ENCODE assay signal across 8 cellular contexts in the genomic region with DNA sequence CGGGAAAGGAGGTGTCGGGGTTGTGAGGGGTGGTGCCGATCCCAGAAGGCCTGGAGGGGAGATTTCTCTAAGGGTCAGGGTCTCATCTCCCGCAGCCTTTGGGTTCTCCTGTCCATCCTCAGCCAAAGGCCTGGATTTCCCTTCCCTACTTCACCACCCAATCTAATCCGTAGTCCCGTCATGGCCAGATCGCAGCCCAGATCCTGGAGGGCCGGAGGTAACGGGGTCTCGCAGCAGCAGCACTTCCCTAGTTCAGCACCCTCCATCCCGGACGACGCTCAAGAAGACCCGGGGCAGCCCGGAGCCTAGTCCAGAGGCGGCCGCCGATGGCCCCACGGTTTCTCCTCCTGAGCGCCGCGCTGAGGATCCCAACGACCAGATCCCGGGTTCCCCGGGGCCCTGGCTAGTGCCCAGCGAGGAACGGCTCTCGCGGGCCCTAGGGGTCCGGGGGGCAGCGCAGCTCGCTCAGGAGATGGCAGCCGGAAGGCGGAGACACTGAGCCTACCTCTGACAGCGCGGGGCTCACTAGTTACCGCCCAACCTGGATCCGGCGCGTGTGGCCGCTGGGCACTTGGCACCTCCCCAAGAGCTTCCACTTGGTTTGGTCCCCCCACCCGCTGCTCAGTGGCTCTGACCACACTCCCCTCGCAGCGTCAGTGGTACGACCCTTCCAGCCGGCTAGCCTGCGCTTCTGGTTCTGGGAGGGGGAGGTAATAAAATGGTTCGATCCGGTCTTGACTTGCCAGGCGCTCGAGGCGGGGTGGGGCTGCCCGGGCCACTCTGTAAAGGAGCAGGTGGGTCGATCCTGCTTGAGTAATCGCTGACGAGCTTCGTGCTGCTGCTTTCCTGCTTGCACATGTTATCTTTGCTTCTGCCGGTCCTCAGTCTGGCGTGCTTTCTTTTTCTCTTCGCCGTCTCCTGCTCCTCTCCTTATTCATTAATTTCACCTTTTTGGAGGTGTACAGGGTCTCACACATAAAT. TPM values are rescaled to one million over a fixed set of nuclear protein-coding genes. Genes with fewer than 3 reads are reported as not detected.
DNase-seq lines count a peak whose midpoint lies in the region; ATAC-seq lines count a peak whose summit lies in the region.

No MANE protein-coding gene starts in this region.

- no peak overlapping the region for H3K27ac ChIP-seq in mesendoderm (ENCODE audit: low read depth, low read length)

- H2BK15ac ChIP-seq in mesendoderm (replicated peaks; ENCODE audit: low read depth), result no peak overlapping the region

- no CpG with 5 or more reads among the region's 61 CpGs for WGBS in mesendoderm (ENCODE audit: extremely low coverage, insufficient coverage, low lambda C conversion rate)

- no peak overlapping the region for H4K8ac ChIP-seq in mesendoderm (ENCODE audit: low read depth, low read length)

- no peaks in the 10 kb centered on the region for H3K27me3 Mint-ChIP-seq in activated CD8-positive, alpha-beta memory T cell treated with anti-CD3 and anti-CD28 coated beads, Interleukin-2, amount 10 ng/mL, durations not matched to agents 7 days and 5 days
- no peaks in the 10 kb centered on the region for H3K27me3 Mint-ChIP-seq in effector memory CD8-positive, alpha-beta T cell

- peak overlapping the region; percentile 67 for H3K56ac ChIP-seq in mesendoderm (ENCODE audit: low read length)

- DNase-seq in Daoy (ENCODE audit: low read depth), result peak; percentile 57
- peak; percentile 86 for DNase-seq in NCI-H526 treated with DMSO at 0.1 percent for 48 hours (lab: John Stamatoyannopoulos, UW)
- DNase-seq in activated CD8-positive, alpha-beta memory T cell treated with anti-CD3 and anti-CD28 coated beads, Interleukin-2, amount 10 ng/mL, durations not matched to agents 7 days and 5 days, result peak; percentile 86
- peak; percentile 66 to 72 (median 67) for DNase-seq in effector memory CD8-positive, alpha-beta T cell
- peak; percentile 96 for DNase-seq in mesendoderm
- DNase-seq in stimulated activated CD8-positive, alpha-beta memory T cell treated with anti-CD3 and anti-CD28 coated beads, Interleukin-4, amount 100 ng/mL, for 4 hours (ENCODE audit: low read depth in 2 of 2, low spot score in 1 of 2), result peak; percentile 34 to 53

- H3K9me3 Mint-ChIP-seq in activated CD8-positive, alpha-beta memory T cell treated with anti-CD3 and anti-CD28 coated beads, Interleukin-2, amount 10 ng/mL, durations not matched to agents 7 days and 5 days (ENCODE audit: low read depth), result no peaks in the 10 kb centered on the region
- no peaks in the 10 kb centered on the region for H3K9me3 Mint-ChIP-seq in effector memory CD8-positive, alpha-beta T cell

- H3K36me3 Mint-ChIP-seq in activated CD8-positive, alpha-beta memory T cell treated with anti-CD3 and anti-CD28 coated beads, Interleukin-2, amount 10 ng/mL, durations not matched to agents 7 days and 5 days, result no peaks in the 10 kb centered on the region
- H3K36me3 Mint-ChIP-seq in effector memory CD8-positive, alpha-beta T cell (ENCODE audit: insufficient read depth), result peaks cover 24% of the 10 kb centered on the region

- no peaks in the 10 kb centered on the region for H3K36me3 ChIP-seq in mesendoderm (ENCODE audit: control insufficient read depth, insufficient read depth, low read length)

- CTCF ChIA-PET in activated CD8-positive, alpha-beta memory T cell treated with anti-CD3 and anti-CD28 coated beads, Interleukin-2, amount 10 ng/mL, durations not matched to agents 7 days and 5 days (lab: Charles Lee), result interaction anchor here (0.8 to 4.2 kb wide), 7 partner anchors 11 to 126 kb away, joined by 3 to 31 read pairs (median 5); no protein-coding TSS in a partner anchor

- H4K5ac ChIP-seq in mesendoderm (ENCODE audit: low read length), result no peak overlapping the region

- no peak overlapping the region for H3K4ac ChIP-seq in mesendoderm (ENCODE audit: low read depth, low read length)

- no peaks in the 10 kb centered on the region for H3K27me3 ChIP-seq in mesendoderm (ENCODE audit: insufficient read depth, low read length, poor library complexity)

- peak overlapping the region; percentile 44 for H3K9ac ChIP-seq in mesendoderm (ENCODE audit: low read length)

- H3K79me1 ChIP-seq in mesendoderm (ENCODE audit: low read length), result no peaks in the 10 kb centered on the region

- no peak overlapping the region for H3K18ac ChIP-seq in mesendoderm (ENCODE audit: low read length)

- peak overlapping the region; percentile 64 for H3K4me2 ChIP-seq in mesendoderm (ENCODE audit: low read length)

- H3K23ac ChIP-seq in mesendoderm (ENCODE audit: low read length), result no peak overlapping the region

- peak overlapping the region; percentile 96 for H3K27ac Mint-ChIP-seq in activated CD8-positive, alpha-beta memory T cell treated with anti-CD3 and anti-CD28 coated beads, Interleukin-2, amount 10 ng/mL, durations not matched to agents 7 days and 5 days
- peak overlapping the region; percentile 94 to 98 for H3K27ac Mint-ChIP-seq in effector memory CD8-positive, alpha-beta T cell

- H2AK5ac ChIP-seq in mesendoderm (ENCODE audit: low read length), result no peak overlapping the region

- H3K4me3 ChIP-seq in mesendoderm (ENCODE audit: low read length), result no peak overlapping the region

- no peaks in the 10 kb centered on the region for H3K4me1 ChIP-seq in mesendoderm (ENCODE audit: control insufficient read depth, low read depth, low read length)

- no peak overlapping the region for H2BK120ac ChIP-seq in mesendoderm (ENCODE audit: low read depth, low read length)

- no peak overlapping the region for H2BK5ac ChIP-seq in mesendoderm (ENCODE audit: low read length)

- peak overlapping the region; percentile 81 for H3K4me3 Mint-ChIP-seq in activated CD8-positive, alpha-beta memory T cell treated with anti-CD3 and anti-CD28 coated beads, Interleukin-2, amount 10 ng/mL, durations not matched to agents 7 days and 5 days
- H3K4me3 Mint-ChIP-seq in effector memory CD8-positive, alpha-beta T cell, result peak overlapping the region; percentile 82 to 91

- peaks cover 38% of the 10 kb centered on the region for H3K4me1 Mint-ChIP-seq in activated CD8-positive, alpha-beta memory T cell treated with anti-CD3 and anti-CD28 coated beads, Interleukin-2, amount 10 ng/mL, durations not matched to agents 7 days and 5 days
- H3K4me1 Mint-ChIP-seq in effector memory CD8-positive, alpha-beta T cell (ENCODE audit: low read depth in 2 of 2), result peaks cover 17 to 25% of the 10 kb centered on the region in 2 donors

- H3K79me2 ChIP-seq in mesendoderm (ENCODE audit: control insufficient read depth, insufficient read depth, low read length), result no peaks in the 10 kb centered on the region

- ATAC-seq in HG02885 (IDR thresholded peaks at IDR 0.05; ENCODE audit: poor library complexity, unreplicated experiment) (peak; percentile 30), GM19328 (IDR thresholded peaks at IDR 0.05; ENCODE audit: unreplicated experiment) (no peak)
- peak; percentile 52 for ATAC-seq in activated CD8-positive, alpha-beta memory T cell treated with anti-CD3 and anti-CD28 coated beads, Interleukin-2, amount 10 ng/mL, durations not matched to agents 7 days and 5 days
- peak; percentile 61 for ATAC-seq in effector memory CD8-positive, alpha-beta T cell (replicated peaks)

RNA-seq across cellular contexts. Expression of a gene that starts 3.6 kb away (rescaled TPM):
- 0.12 and 2.5 TPM in 2 replicates for total RNA-seq in Daoy (2014; rRNA removed; shearing (Covaris generic))
- 1 to 10 TPM; 1.1 to 2.0 TPM for total RNA-seq in activated CD8-positive, alpha-beta memory T cell treated with anti-CD3 and anti-CD28 coated beads, Interleukin-2, amount 10 ng/mL, durations not matched to agents 7 days and 5 days
- 0.29 TPM for polyA plus RNA-seq in mesendoderm (2013, experiment 1 of 2)
- 0.38 TPM for polyA plus RNA-seq in mesendoderm (2013, experiment 2 of 2)

RNA-seq across cellular contexts. Expression of a gene that starts 5.5 kb away (rescaled TPM):
- 28.6 and 34.3 TPM in 2 replicates for total RNA-seq in Daoy (2014; rRNA removed; shearing (Covaris generic))
- 10 to 100 TPM; 21.9 to 44.7 TPM for total RNA-seq in activated CD8-positive, alpha-beta memory T cell treated with anti-CD3 and anti-CD28 coated beads, Interleukin-2, amount 10 ng/mL, durations not matched to agents 7 days and 5 days
- polyA plus RNA-seq in mesendoderm (2013, experiment 1 of 2), result 8.1 TPM
- 8.2 TPM for polyA plus RNA-seq in mesendoderm (2013, experiment 2 of 2)

RNA-seq across cellular contexts. Expression of a gene that starts 20.0 kb away (rescaled TPM):
- 5.6 and 12.4 TPM in 2 replicates for total RNA-seq in Daoy (2014; rRNA removed; shearing (Covaris generic))
- total RNA-seq in activated CD8-positive, alpha-beta memory T cell treated with anti-CD3 and anti-CD28 coated beads, Interleukin-2, amount 10 ng/mL, durations not matched to agents 7 days and 5 days, result 10 to 100 TPM; 21.1 to 24.7 TPM
- polyA plus RNA-seq in mesendoderm (2013, experiment 1 of 2), result 4.0 TPM
- polyA plus RNA-seq in mesendoderm (2013, experiment 2 of 2), result 4.2 TPM

RNA-seq across cellular contexts. Expression of a gene that starts 33.8 kb away (rescaled TPM):
- 7.5 and 7.6 TPM in 2 replicates for total RNA-seq in Daoy (2014; rRNA removed; shearing (Covaris generic))
- 1 to 10 TPM; 1.9 to 3.9 TPM for total RNA-seq in activated CD8-positive, alpha-beta memory T cell treated with anti-CD3 and anti-CD28 coated beads, Interleukin-2, amount 10 ng/mL, durations not matched to agents 7 days and 5 days
- polyA plus RNA-seq in mesendoderm (2013, experiment 1 of 2), result 1.2 TPM
- 0.94 TPM for polyA plus RNA-seq in mesendoderm (2013, experiment 2 of 2)

RNA-seq across cellular contexts. Expression of a gene that starts 42.7 kb away (rescaled TPM):
- total RNA-seq in Daoy (2014; rRNA removed; shearing (Covaris generic)), result 24.5 and 28.2 TPM in 2 replicates
- 10 to 100 TPM; 25.7 to 29.6 TPM for total RNA-seq in activated CD8-positive, alpha-beta memory T cell treated with anti-CD3 and anti-CD28 coated beads, Interleukin-2, amount 10 ng/mL, durations not matched to agents 7 days and 5 days
- polyA plus RNA-seq in mesendoderm (2013, experiment 1 of 2), result 12.7 TPM
- 13.2 TPM for polyA plus RNA-seq in mesendoderm (2013, experiment 2 of 2)

Comparison
In these comparisons a context has a peak if more than half of its experiments do, and no peak if none do; other contexts are left out.
1. DNase-seq: peak in every context shown above with its lines; median percentile 96 in mesendoderm; 86 in NCI-H526 treated with DMSO at 0.1 percent for 48 hours; 86 in activated CD8-positive, alpha-beta memory T cell treated with anti-CD3 and anti-CD28 coated beads, Interleukin-2, amount 10 ng/mL, durations not matched to agents 7 days and 5 days; 67 in effector memory CD8-positive, alpha-beta T cell; 57 in Daoy; 44 in stimulated activated CD8-positive, alpha-beta memory T cell treated with anti-CD3 and anti-CD28 coated beads, Interleukin-4, amount 100 ng/mL, for 4 hours.